ENCODE assay signal across 9 cellular contexts in the genomic region with DNA sequence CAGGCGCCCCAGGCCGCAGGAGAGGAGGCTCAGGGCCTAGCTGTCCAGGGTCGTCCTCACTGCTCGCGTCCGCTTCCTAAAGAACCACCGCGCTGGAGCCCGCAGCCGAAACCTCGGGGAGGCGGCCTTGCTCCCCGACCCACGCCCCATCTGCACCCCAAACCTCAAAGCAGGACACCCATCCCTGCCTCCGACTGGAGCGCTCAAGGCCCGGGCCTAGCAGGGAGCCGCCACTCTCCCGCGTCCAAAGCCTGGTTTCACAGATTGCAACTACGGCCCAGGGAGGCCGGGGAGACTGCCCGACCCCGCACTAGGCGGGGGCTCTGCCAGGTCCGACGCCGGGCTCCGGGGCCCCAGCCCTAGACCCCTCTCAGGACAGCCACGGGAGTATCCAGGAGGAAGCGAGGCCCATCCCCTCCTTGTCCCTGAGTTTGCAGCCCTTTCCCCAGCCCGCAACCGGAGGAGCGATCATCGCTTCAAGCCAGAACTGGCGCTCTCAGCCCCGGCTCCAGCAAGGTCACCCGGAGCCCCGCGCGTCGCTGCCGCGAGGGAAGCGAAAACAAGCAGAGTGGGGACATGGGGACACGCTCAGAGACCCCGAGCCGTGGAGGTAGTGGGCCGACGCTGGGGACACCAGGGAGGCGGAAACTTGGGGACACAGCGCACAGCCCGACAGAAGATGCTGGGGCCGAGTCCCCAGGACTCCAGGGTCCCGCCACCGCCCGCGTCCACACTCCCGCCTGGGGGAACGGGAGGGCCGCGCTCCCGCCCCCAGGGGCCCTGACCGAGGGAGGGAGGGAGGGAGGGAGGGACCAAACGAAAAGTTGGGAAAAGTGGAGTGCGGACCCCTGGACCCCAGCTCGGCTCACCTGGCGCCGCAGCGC. TPM values are rescaled to one million over a fixed set of nuclear protein-coding genes. Genes with fewer than 3 reads are reported as not detected.
DNase-seq lines count a peak whose midpoint lies in the region; ATAC-seq and TF ChIP-seq lines count a peak whose summit lies in the region.
"Had no signal": no experiment of that assay in that cellular context is flagged by ENCODE, and none has a peak within 500 bp of the region (broad histone marks: within the 10 kb centered on the region; RNA-seq: fewer than 3 reads in every experiment).

No MANE protein-coding gene starts in this region.

- no peak for TF ChIP-seq CTCF in endodermal cell (conservative IDR thresholded peaks at IDR 0.05)

- H3K27ac Mint-ChIP-seq in endodermal cell, result peak overlapping the region; percentile 80
- H3K27ac Mint-ChIP-seq in naive thymus-derived CD4-positive, alpha-beta T cell, result peak overlapping the region in 1 of 9 donors; percentile 25

- H3K27me3 ChIP-seq in endodermal cell (ENCODE audit: control insufficient read depth, insufficient read depth, low read length, poor library complexity, severe bottlenecking), result no peaks in the 10 kb centered on the region
- peaks cover 0 to 12% of the 10 kb centered on the region in 2 donors for H3K27me3 ChIP-seq in naive thymus-derived CD4-positive, alpha-beta T cell (ENCODE audit: control insufficient read depth in 2 of 2, insufficient read depth in 2 of 2, low read length in 2 of 2)

- POLR2A ChIA-PET in naive thymus-derived CD4-positive, alpha-beta T cell (lab: Charles Lee), result interaction anchor here (1.1 kb wide), 1 partner anchor 57 kb away, joined by 3 read pairs; no protein-coding TSS in a partner anchor

- H3K4me1 Mint-ChIP-seq in endodermal cell, result peaks cover 12% of the 10 kb centered on the region
- H3K4me1 Mint-ChIP-seq in naive thymus-derived CD4-positive, alpha-beta T cell, result peaks cover 3 to 14% (median 9%) of the 10 kb centered on the region in 7 donors

- H3K27me3 Mint-ChIP-seq in endodermal cell (ENCODE audit: insufficient read depth), result peaks cover 3% of the 10 kb centered on the region
- peaks cover 9 to 41% (median 13%) of the 10 kb centered on the region in 5 donors for H3K27me3 Mint-ChIP-seq in naive thymus-derived CD4-positive, alpha-beta T cell

- peak overlapping the region; percentile 79 for H3K4me3 Mint-ChIP-seq in endodermal cell
- peak overlapping the region; percentile 71 to 84 (median 75) for H3K4me3 Mint-ChIP-seq in naive thymus-derived CD4-positive, alpha-beta T cell

- H3K9me3 ChIP-seq in endodermal cell (ENCODE audit: control insufficient read depth, low read length), result no peaks in the 10 kb centered on the region
- H3K9me3 ChIP-seq in naive thymus-derived CD4-positive, alpha-beta T cell (ENCODE audit: control insufficient read depth in 2 of 3, low read length in 3 of 3), result no peaks in the 10 kb centered on the region
- H3K9me3 ChIP-seq: neutrophil had no signal

- DNase-seq in ELR (ENCODE audit: low read depth), result peak; percentile 56
- peak; percentile 14 for DNase-seq in T-helper 9 cell
- peak; percentile 82 for DNase-seq in endodermal cell
- peak in 7 of 9 donors; percentile 26 to 39 (median 34) for DNase-seq in naive thymus-derived CD4-positive, alpha-beta T cell
- no peak for DNase-seq in cerebellar cortex (ENCODE audit: low spot score)
- no peak for DNase-seq in DMS114 treated with DMSO at 0.1 percent for 48 hours (lab: John Stamatoyannopoulos, UW; ENCODE audit: unreplicated experiment)

- peaks cover 14% of the 10 kb centered on the region for H3K36me3 ChIP-seq in endodermal cell (ENCODE audit: control insufficient read depth, insufficient read depth, low read length)
- H3K36me3 ChIP-seq in naive thymus-derived CD4-positive, alpha-beta T cell (ENCODE audit: control insufficient read depth in 2 of 3, insufficient read depth in 3 of 3, low read length in 3 of 3), result peaks cover 0 to 9% (median 0%) of the 10 kb centered on the region in 3 experiments

- 3% methylated on average over 25 to 70 of the region's 70 CpGs for WGBS in endodermal cell (ENCODE audit: insufficient coverage in 1 of 2, insufficient read length in 1 of 2), 2 experiments

- peaks cover 8% of the 10 kb centered on the region for H3K4me1 ChIP-seq in endodermal cell (ENCODE audit: control insufficient read depth, insufficient read depth, low read length)
- peaks cover 6 to 11% of the 10 kb centered on the region in 2 donors for H3K4me1 ChIP-seq in naive thymus-derived CD4-positive, alpha-beta T cell (ENCODE audit: control insufficient read depth in 2 of 2, insufficient read depth in 2 of 2, low read length in 2 of 2)

- peaks cover 9% of the 10 kb centered on the region for H3K36me3 Mint-ChIP-seq in endodermal cell (ENCODE audit: low read depth)
- H3K36me3 Mint-ChIP-seq in naive thymus-derived CD4-positive, alpha-beta T cell, result peaks cover 0 to 7% (median 4%) of the 10 kb centered on the region in 5 donors

- ATAC-seq in naive thymus-derived CD4-positive, alpha-beta T cell, result no peak
- ATAC-seq in GM21529 (IDR thresholded peaks at IDR 0.05; ENCODE audit: unreplicated experiment), result no peak
- no peak for ATAC-seq in GM18907 (IDR thresholded peaks at IDR 0.05; ENCODE audit: unreplicated experiment)

- H3K27ac ChIP-seq in endodermal cell (ENCODE audit: low read depth, low read length), result no peak overlapping the region
- H3K27ac ChIP-seq in naive thymus-derived CD4-positive, alpha-beta T cell (ENCODE audit: low read depth, low read length), result no peak overlapping the region
- H3K27ac ChIP-seq: neutrophil had no signal

- CTCF ChIA-PET in naive thymus-derived CD4-positive, alpha-beta T cell (lab: Charles Lee), result interaction anchor here (0.6 kb wide), 1 partner anchor 76 kb away, joined by 3 read pairs; no protein-coding TSS in a partner anchor

- H3K9me3 Mint-ChIP-seq in endodermal cell, result no peaks in the 10 kb centered on the region
- H3K9me3 Mint-ChIP-seq in naive thymus-derived CD4-positive, alpha-beta T cell, result peaks cover 0 to 4% (median 0%) of the 10 kb centered on the region in 11 donors

- intact Hi-C loops in naive thymus-derived CD4-positive, alpha-beta T cell (cut with micrococcal nuclease), result loop anchor here (1.0 to 5.0 kb wide), 2 partner anchors 57 to 59 kb away; a partner anchor contains a TSS

- peak overlapping the region; percentile 83 for H3K9ac ChIP-seq in endodermal cell (ENCODE audit: extremely low read depth, low read length, poor library complexity, severe bottlenecking)

- peak overlapping the region; percentile 86 for H3K4me3 ChIP-seq in endodermal cell (ENCODE audit: low read length)
- H3K4me3 ChIP-seq in naive thymus-derived CD4-positive, alpha-beta T cell (ENCODE audit: low read length), result peak overlapping the region; percentile 44

RNA-seq across cellular contexts. Expression of a gene that starts 0.5 kb away (rescaled TPM):
- 10 to 100 TPM; 36.0 to 49.4 TPM for total RNA-seq in endodermal cell
- polyA plus RNA-seq in endodermal cell (2013, experiment 1 of 2), result 8.4 TPM
- polyA plus RNA-seq in endodermal cell (2013, experiment 2 of 2), result 8.4 TPM
- total RNA-seq in naive thymus-derived CD4-positive, alpha-beta T cell, result not detected
- not detected for polyA plus RNA-seq in naive thymus-derived CD4-positive, alpha-beta T cell

RNA-seq across cellular contexts. Expression of a gene that starts 58.5 kb away (rescaled TPM):
- total RNA-seq in endodermal cell, result 100 to 1,000 TPM in 1 of 2 donors, 10 to 100 TPM in 1; 89.1 to 107 TPM
- 101 TPM for polyA plus RNA-seq in endodermal cell (2013, experiment 1 of 2)
- polyA plus RNA-seq in endodermal cell (2013, experiment 2 of 2), result 85.0 TPM
- 100 to 1,000 TPM in 1 of 5 experiments, 10 to 100 TPM in 4; 77.6 to 110 (median 79.9) TPM for total RNA-seq in naive thymus-derived CD4-positive, alpha-beta T cell
- polyA plus RNA-seq in naive thymus-derived CD4-positive, alpha-beta T cell, result 100 to 1,000 TPM in 1 of 2 donors, 10 to 100 TPM in 1; 76.1 to 123 TPM

Comparison
In these comparisons a context has a peak if more than half of its experiments do, and no peak if none do; other contexts are left out.
1. DNase-seq: peak in ELR (single experiment), T-helper 9 cell (single experiment), endodermal cell (single experiment) and naive thymus-derived CD4-positive, alpha-beta T cell (7 of 9); none in cerebellar cortex (single experiment) and DMS114 treated with DMSO at 0.1 percent for 48 hours (single experiment).
2. RNA of a gene that starts 0.5 kb away (total RNA-seq): 36.0 to 49.4 TPM in endodermal cell; not detected in naive thymus-derived CD4-positive, alpha-beta T cell; every median in the first group is over 10 times any median in the second.